ENCODE assay signal across 11 cellular contexts in the genomic region with DNA sequence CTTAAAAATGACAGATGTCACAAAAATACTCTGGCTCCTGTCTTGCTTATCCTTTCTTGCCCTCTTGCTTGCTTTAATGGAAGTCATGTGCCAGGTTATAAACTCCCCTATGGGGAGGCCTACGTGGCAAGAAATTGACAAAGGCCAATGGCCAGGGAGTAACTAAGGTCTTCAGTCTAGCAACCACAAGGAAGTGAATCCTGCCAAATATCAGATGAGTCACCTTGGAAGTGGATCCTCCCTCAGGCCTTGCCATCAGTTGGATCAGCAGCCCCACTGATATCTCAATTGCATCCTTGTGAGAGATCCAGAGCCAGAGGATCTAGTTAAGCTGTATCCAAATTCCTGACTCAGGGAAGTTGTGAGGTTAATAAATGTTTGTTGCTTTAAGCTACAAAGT.
DNase-seq lines count a peak whose midpoint lies in the region; ATAC-seq and TF ChIP-seq lines count a peak whose summit lies in the region.
"Had no signal": no experiment of that assay in that cellular context is flagged by ENCODE, and none has a peak within 500 bp of the region (broad histone marks: within the 10 kb centered on the region; RNA-seq: fewer than 3 reads in every experiment).

No MANE protein-coding gene starts in this region.

- H3K4me2 ChIP-seq in trophoblast cell (ENCODE audit: low read length) = no peak overlapping the region

- H3K14ac ChIP-seq in trophoblast cell (ENCODE audit: low read length) = no peak overlapping the region

- no peak overlapping the region for H3K4me3 ChIP-seq in heart left ventricle
- no peak overlapping the region for H3K4me3 ChIP-seq in trophoblast cell (ENCODE audit: low read depth, low read length)

- no peak for TF ChIP-seq CTCF in heart left ventricle (IDR thresholded peaks at IDR 0.05)

- no peak overlapping the region for H3K23ac ChIP-seq in trophoblast cell (ENCODE audit: low read length)

- H2AFZ ChIP-seq in trophoblast cell (ENCODE audit: insufficient read depth, low read length, poor library complexity) = no peak overlapping the region

- no peak for TF ChIP-seq POLR2A in heart left ventricle (IDR thresholded peaks at IDR 0.05)

- H3K4ac ChIP-seq in trophoblast cell (ENCODE audit: low read depth, low read length) = no peak overlapping the region

- no peak overlapping the region for H4K12ac ChIP-seq in trophoblast cell (ENCODE audit: low read depth, low read length)

- no peak overlapping the region for H2AK5ac ChIP-seq in trophoblast cell (ENCODE audit: low read length)

- intact Hi-C loops in sciatic nerve (cut with DNase I) = no loop called here
- intact Hi-C loops in heart left ventricle (cut with DNase I) = loop anchor here in 1 of 10 donors (10.0 kb wide), 1 partner anchor 65 kb away; no protein-coding TSS in a partner anchor
- intact Hi-C loops in Right ventricle myocardium superior (cut with DNase I) = no loop called here

- H3K9me3 ChIP-seq in heart left ventricle = no peaks in the 10 kb centered on the region
- no peaks in the 10 kb centered on the region for H3K9me3 ChIP-seq in trophoblast cell (ENCODE audit: insufficient read depth, low read depth, low read length)

- no peak overlapping the region for H3K18ac ChIP-seq in trophoblast cell (ENCODE audit: low read length)

- no peaks in the 10 kb centered on the region for H3K79me2 ChIP-seq in trophoblast cell (ENCODE audit: control insufficient read depth, insufficient read depth, low read length, poor library complexity)

- peak; percentile 57 for DNase-seq in GM04504 (ENCODE audit: low read depth)
- peak; percentile 91 for DNase-seq in RPMI7951 (ENCODE audit: low read depth)
- no peak for DNase-seq in sciatic nerve (ENCODE audit: low spot score)
- no peak for DNase-seq in heart left ventricle
- no peak for DNase-seq in stimulated activated naive CD4-positive, alpha-beta T cell treated with Interleukin-2 at 50 U/mL for 16 hours (lab: John Stamatoyannopoulos, UW)
- no peak for DNase-seq in Right ventricle myocardium superior
- DNase-seq in trophoblast cell = no peak
- DNase-seq: activated T-cell treated with anti-CD3 and anti-CD28 coated beads, Interleukin-2, amount 50 U/mL, for 48 hours; anterior cingulate cortex; T-helper 1 cell had no signal

- H3K36me3 ChIP-seq in heart left ventricle (no peaks in the 10 kb centered on the region), trophoblast cell (ENCODE audit: control insufficient read depth in 1 of 2, insufficient read depth in 2 of 2, low read length in 2 of 2) (no peaks in the 10 kb centered on the region)

- peak; percentile 25 for ATAC-seq in esophagus mucosa
- ATAC-seq in sciatic nerve = peak; percentile 50
- ATAC-seq in heart left ventricle = no peak
- ATAC-seq in Right ventricle myocardium superior (ENCODE audit: poor library complexity) = no peak

- no peaks in the 10 kb centered on the region for H3K79me1 ChIP-seq in trophoblast cell (ENCODE audit: low read length)

- H3K4me1 ChIP-seq in heart left ventricle = no peaks in the 10 kb centered on the region
- H3K4me1 ChIP-seq in trophoblast cell (ENCODE audit: control insufficient read depth in 1 of 2, insufficient read depth in 2 of 2, low read length in 2 of 2) = no peaks in the 10 kb centered on the region

- H4K8ac ChIP-seq in trophoblast cell (ENCODE audit: low read depth, low read length) = no peak overlapping the region

- H2BK5ac ChIP-seq in trophoblast cell (ENCODE audit: low read depth, low read length, poor library complexity) = no peak overlapping the region

- no peak overlapping the region for H2BK120ac ChIP-seq in trophoblast cell (ENCODE audit: insufficient read depth, low read length, poor library complexity)

- H3K27ac ChIP-seq in heart left ventricle = no peak overlapping the region
- no peak overlapping the region for H3K27ac ChIP-seq in trophoblast cell (ENCODE audit: low read depth, low read length)

- 61 to 69% (median 65%) methylated on average over 1 of the region's 1 CpG for whole genome bisulfite sequencing in heart left ventricle, 4 donors
- WGBS in trophoblast cell (ENCODE audit: extremely low coverage, insufficient coverage, insufficient read length) = no CpG with 5 or more reads among the region's 1 CpG

- H4K91ac ChIP-seq in trophoblast cell (ENCODE audit: low read depth, low read length) = no peak overlapping the region

- no peak overlapping the region for H2BK12ac ChIP-seq in trophoblast cell (ENCODE audit: low read length)

- H3K27me3 ChIP-seq in heart left ventricle (no peaks in the 10 kb centered on the region), trophoblast cell (ENCODE audit: insufficient read depth, low read length) (no peaks in the 10 kb centered on the region)

- no peak overlapping the region for H3K9ac ChIP-seq in trophoblast cell (ENCODE audit: low read length)

Comparison
In these comparisons a context has a peak if more than half of its experiments do, and no peak if none do; other contexts are left out.
1. DNase-seq: peak in GM04504 (single experiment) and RPMI7951 (single experiment); none in sciatic nerve (single experiment), heart left ventricle (0 of 5), stimulated activated naive CD4-positive, alpha-beta T cell treated with Interleukin-2 at 50 U/mL for 16 hours (single experiment), Right ventricle myocardium superior (single experiment) and trophoblast cell (0 of 2).
2. ATAC-seq: peak in esophagus mucosa (single experiment) and sciatic nerve (single experiment); none in heart left ventricle (0 of 4) and Right ventricle myocardium superior (single experiment).